11 cellular contexts compared by ENCODE assay signal in genomic region chr1:59638172-59638800, GRCh38.
DNase-seq lines count a peak whose midpoint lies in the region; ATAC-seq and TF ChIP-seq lines count a peak whose summit lies in the region.
"Had no signal": no experiment of that assay in that cellular context is flagged by ENCODE, and none has a peak within 500 bp of the region (broad histone marks: within the 10 kb centered on the region; RNA-seq: fewer than 3 reads in every experiment).

No MANE protein-coding gene starts in this region.

- intact Hi-C loops in left lung (cut with DNase I), result no loop called here

- CTCF ChIA-PET in AG04450 (lab: Charles Lee), result no interaction called here

- H3K36me3 ChIP-seq in left lung (no peaks in the 10 kb centered on the region), Peyer's patch (no peaks in the 10 kb centered on the region)

- H3K27me3 ChIP-seq in AG04450 (ENCODE audit: control insufficient read depth, insufficient read depth, low read length) (no peaks in the 10 kb centered on the region), left lung (no peaks in the 10 kb centered on the region), Peyer's patch (no peaks in the 10 kb centered on the region)

- no peaks in the 10 kb centered on the region for H3K9me3 ChIP-seq in AG04450 (ENCODE audit: control insufficient read depth, insufficient read depth, low read length)
- H3K9me3 ChIP-seq in left lung, result no peaks in the 10 kb centered on the region
- H3K9me3 ChIP-seq in Peyer's patch, result no peaks in the 10 kb centered on the region

- ATAC-seq in left lung (peak; percentile 42), GM21786 (IDR thresholded peaks at IDR 0.05; ENCODE audit: unreplicated experiment) (no peak)

- H3K27ac ChIP-seq in AG04450 (ENCODE audit: low read depth, low read length) (no peak overlapping the region), left lung (no peak overlapping the region), Peyer's patch (peak overlapping the region in 1 of 4 donors; percentile 19)
- H3K27ac ChIP-seq: RWPE1 had no signal

- peak; percentile 32 for TF ChIP-seq CTCF in AG04450 (IDR thresholded peaks at IDR 0.05; ENCODE audit: low read depth, low read length)
- no peak for TF ChIP-seq CTCF in left lung (IDR thresholded peaks at IDR 0.05)
- TF ChIP-seq CTCF in Peyer's patch (IDR thresholded peaks at IDR 0.05), result no peak

- DNase-seq in AG04450 (ENCODE audit: low read depth, low spot score), result peak; percentile 62
- peak; percentile 30 for DNase-seq in HS-5 (ENCODE audit: low read depth)
- DNase-seq in ecto neural progenitor cell (ENCODE audit: low spot score), result peak; percentile 47
- DNase-seq in left lung, result no peak
- DNase-seq in Peyer's patch, result no peak
- DNase-seq in Kasumi-1 (lab: John Stamatoyannopoulos, UW), result no peak
- no peak for DNase-seq in HuH-7 (ENCODE audit: low spot score)
- DNase-seq: CD4-positive, alpha-beta memory T cell; Karpas-422 had no signal

- no peak for TF ChIP-seq POLR2A in Peyer's patch (IDR thresholded peaks at IDR 0.05)

- POLR2A ChIA-PET in AG04450 (lab: Yijun Ruan, JAX), result no interaction called here

- H3K4me1 ChIP-seq in left lung (no peaks in the 10 kb centered on the region), Peyer's patch (peaks cover 0 to 7% (median 0%) of the 10 kb centered on the region in 4 donors)

- H3K4me3 ChIP-seq in AG04450 (ENCODE audit: low read depth, low read length), result no peak overlapping the region
- H3K4me3 ChIP-seq in left lung, result no peak overlapping the region
- H3K4me3 ChIP-seq in Peyer's patch, result no peak overlapping the region

Comparison
In these comparisons a context has a peak if more than half of its experiments do, and no peak if none do; other contexts are left out.
1. DNase-seq: peak in AG04450 (single experiment), HS-5 (single experiment) and ecto neural progenitor cell (single experiment); none in left lung (0 of 2), Peyer's patch (0 of 3), Kasumi-1 (0 of 2) and HuH-7 (single experiment).